In genomic region chr3:134652409-134652831, GRCh38 we compare ENCODE assay signal across 14 cellular contexts. TPM values are rescaled to one million over a fixed set of nuclear protein-coding genes. Genes with fewer than 3 reads are reported as not detected.
A peak's percentile ranks its signal among the peaks of the same experiment; 100 is the strongest.
DNase-seq lines count a peak whose midpoint lies in the region; ATAC-seq and TF ChIP-seq lines count a peak whose summit lies in the region.
"Had no signal": no experiment of that assay in that cellular context is flagged by ENCODE, and none has a peak within 500 bp of the region (broad histone marks: within the 10 kb centered on the region; RNA-seq: fewer than 3 reads in every experiment).

No MANE protein-coding gene starts in this region.

- H3K9me3 Mint-ChIP-seq in naive thymus-derived CD4-positive, alpha-beta T cell, result peaks cover 0 to 5% (median 0%) of the 10 kb centered on the region in 11 donors
- H3K9me3 Mint-ChIP-seq: activated T-cell treated with anti-CD3 and anti-CD28 coated beads, Interleukin-2, amount 50 U/mL, for 24 hours had no signal

- H3K9me3 ChIP-seq in MG63, result no peaks in the 10 kb centered on the region
- no peaks in the 10 kb centered on the region for H3K9me3 ChIP-seq in naive thymus-derived CD4-positive, alpha-beta T cell (ENCODE audit: control insufficient read depth in 2 of 3, low read length in 3 of 3)

- no peak overlapping the region for H3K4me3 ChIP-seq in MG63
- H3K4me3 ChIP-seq in choroid plexus epithelial cell (ENCODE audit: low read depth, low read length), result no peak overlapping the region
- no peak overlapping the region for H3K4me3 ChIP-seq in naive thymus-derived CD4-positive, alpha-beta T cell (ENCODE audit: low read length)
- H3K4me3 ChIP-seq: skin epidermis had no signal

- ATAC-seq in naive thymus-derived CD4-positive, alpha-beta T cell, result no peak
- no peak for ATAC-seq in HG03469 (IDR thresholded peaks at IDR 0.05; ENCODE audit: unreplicated experiment)

- H3K27ac ChIP-seq in naive thymus-derived CD4-positive, alpha-beta T cell (ENCODE audit: low read depth, low read length), result no peak overlapping the region
- H3K27ac ChIP-seq: 22Rv1 had no signal

- peak overlapping the region in 1 of 9 donors; percentile 77 for H3K27ac Mint-ChIP-seq in naive thymus-derived CD4-positive, alpha-beta T cell
- H3K27ac Mint-ChIP-seq: activated T-cell treated with anti-CD3 and anti-CD28 coated beads, Interleukin-2, amount 50 U/mL, for 24 hours had no signal

- TF ChIP-seq CTCF in choroid plexus epithelial cell (conservative IDR thresholded peaks at IDR 0.05; ENCODE audit: low read depth, low read length), result no peak

- peaks cover 0 to 6% (median 0%) of the 10 kb centered on the region in 7 donors for H3K4me1 Mint-ChIP-seq in naive thymus-derived CD4-positive, alpha-beta T cell

- no peaks in the 10 kb centered on the region for H3K27me3 ChIP-seq in MG63
- H3K27me3 ChIP-seq in naive thymus-derived CD4-positive, alpha-beta T cell (ENCODE audit: control insufficient read depth in 2 of 2, insufficient read depth in 2 of 2, low read length in 2 of 2), result no peaks in the 10 kb centered on the region

- POLR2A ChIA-PET in naive thymus-derived CD4-positive, alpha-beta T cell (lab: Charles Lee), result no interaction called here

- peaks cover 11 to 44% (median 27%) of the 10 kb centered on the region in 5 donors for H3K27me3 Mint-ChIP-seq in naive thymus-derived CD4-positive, alpha-beta T cell

- H3K36me3 ChIP-seq in MG63, result no peaks in the 10 kb centered on the region
- H3K36me3 ChIP-seq in naive thymus-derived CD4-positive, alpha-beta T cell (ENCODE audit: control insufficient read depth in 2 of 3, insufficient read depth in 3 of 3, low read length in 3 of 3), result no peaks in the 10 kb centered on the region

- CTCF ChIA-PET in naive thymus-derived CD4-positive, alpha-beta T cell (lab: Charles Lee), result no interaction called here

- H3K36me3 Mint-ChIP-seq in naive thymus-derived CD4-positive, alpha-beta T cell, result no peaks in the 10 kb centered on the region

- intact Hi-C loops in naive thymus-derived CD4-positive, alpha-beta T cell (cut with micrococcal nuclease), result no loop called here

- no peak overlapping the region for H3K4me3 Mint-ChIP-seq in naive thymus-derived CD4-positive, alpha-beta T cell
- H3K4me3 Mint-ChIP-seq: activated T-cell treated with anti-CD3 and anti-CD28 coated beads, Interleukin-2, amount 50 U/mL, for 24 hours had no signal

- no peaks in the 10 kb centered on the region for H3K4me1 ChIP-seq in naive thymus-derived CD4-positive, alpha-beta T cell (ENCODE audit: control insufficient read depth in 2 of 2, insufficient read depth in 2 of 2, low read length in 2 of 2)

- DNase-seq in DMS 273 (lab: John Stamatoyannopoulos, UW; ENCODE audit: unreplicated experiment), result peak; percentile 31
- no peak for DNase-seq in DMS 273 treated with DMSO at 0.1 percent for 48 hours (lab: John Stamatoyannopoulos, UW)
- DNase-seq in MG63, result peak; percentile 77
- peak; percentile 29 for DNase-seq in choroid plexus epithelial cell (ENCODE audit: low read depth)
- peak; percentile 13 for DNase-seq in renal cortical epithelial cell (ENCODE audit: low read depth)
- DNase-seq in OCI-M1 (lab: John Stamatoyannopoulos, UW), result no peak
- DNase-seq in naive thymus-derived CD4-positive, alpha-beta T cell, result no peak
- DNase-seq: activated T-cell treated with anti-CD3 and anti-CD28 coated beads, Interleukin-2, amount 50 U/mL, for 24 hours; KBM-7; NCI-H524 treated with DMSO at 0.1 percent for 48 hours; SHP77 treated with DMSO at 0.1 percent for 48 hours had no signal

RNA-seq across cellular contexts. Expression of gene KY, which starts 1.6 kb away (rescaled TPM):
- 1.1 TPM in 1 of 2 replicates, not detected in the other for total RNA-seq in MG63 (2014; rRNA removed; shearing (Covaris generic); ENCODE audit: low replicate concordance)
- total RNA-seq in renal cortical epithelial cell, result 0.65 TPM in 1 of 2 replicates, not detected in the other
- total RNA-seq in naive thymus-derived CD4-positive, alpha-beta T cell, result not detected
- polyA plus RNA-seq in naive thymus-derived CD4-positive, alpha-beta T cell, result not detected

Comparison
In these comparisons a context has a peak if more than half of its experiments do, and no peak if none do; other contexts are left out.
1. DNase-seq: peak in DMS 273 (single experiment), MG63 (single experiment), choroid plexus epithelial cell (single experiment) and renal cortical epithelial cell (single experiment); none in DMS 273 treated with DMSO at 0.1 percent for 48 hours (single experiment), OCI-M1 (single experiment) and naive thymus-derived CD4-positive, alpha-beta T cell (0 of 9).